In genomic region chr1:27539901-27540861, GRCh38 we compare ENCODE assay signal across 10 cellular contexts. TPM values are rescaled to one million over a fixed set of nuclear protein-coding genes. Genes with fewer than 3 reads are reported as not detected.
A peak's percentile ranks its signal among the peaks of the same experiment; 100 is the strongest.
DNase-seq lines count a peak whose midpoint lies in the region; TF ChIP-seq lines count a peak whose summit lies in the region.
"Had no signal": no experiment of that assay in that cellular context is flagged by ENCODE, and none has a peak within 500 bp of the region (broad histone marks: within the 10 kb centered on the region; RNA-seq: fewer than 3 reads in every experiment).

No MANE protein-coding gene starts in this region.

- peaks cover 7% of the 10 kb centered on the region for H4K20me1 ChIP-seq in osteoblast (ENCODE audit: insufficient read depth, low read length)

- H3K9ac ChIP-seq in endodermal cell (ENCODE audit: extremely low read depth, low read length, poor library complexity, severe bottlenecking) = no peak overlapping the region

- no peak for TF ChIP-seq CTCF in Calu3 (IDR thresholded peaks at IDR 0.05; ENCODE audit: unreplicated experiment)
- TF ChIP-seq CTCF in endodermal cell (conservative IDR thresholded peaks at IDR 0.05) = no peak
- no peak for TF ChIP-seq CTCF in osteoblast (IDR thresholded peaks at IDR 0.05; ENCODE audit: extremely low read depth, low read depth, low read length)

- H3K36me3 Mint-ChIP-seq in Calu3 (ENCODE audit: insufficient read depth, unreplicated experiment) (peaks cover 35% of the 10 kb centered on the region), endodermal cell (ENCODE audit: low read depth) (peaks cover 25% of the 10 kb centered on the region)
- H3K36me3 Mint-ChIP-seq in activated T-helper 1 cell treated with anti-CD3 and anti-CD28 coated beads, Interleukin-12 subunit alpha, Interleukin-12 subunit beta, Interleukin-2, Interleukin-4 antibody, amounts not matched to agents 30 ng/mL and 10 ng/mL and 1 ng/mL, durations not matched to agents 14 hours and 24 hours and 36 hours (ENCODE audit: low read depth) = peaks cover 18% of the 10 kb centered on the region

- no peak overlapping the region for H3K4me3 ChIP-seq in endodermal cell (ENCODE audit: low read length)
- no peak overlapping the region for H3K4me3 ChIP-seq in osteoblast (ENCODE audit: insufficient read depth, low read length)

- H3K4me2 ChIP-seq in osteoblast (ENCODE audit: insufficient read depth, low read length) = peak overlapping the region; percentile 54

- H3K27me3 Mint-ChIP-seq in Calu3 (ENCODE audit: unreplicated experiment) = no peaks in the 10 kb centered on the region
- no peaks in the 10 kb centered on the region for H3K27me3 Mint-ChIP-seq in endodermal cell (ENCODE audit: insufficient read depth)
- H3K27me3 Mint-ChIP-seq in activated T-helper 1 cell treated with anti-CD3 and anti-CD28 coated beads, Interleukin-12 subunit alpha, Interleukin-12 subunit beta, Interleukin-2, Interleukin-4 antibody, amounts not matched to agents 30 ng/mL and 10 ng/mL and 1 ng/mL, durations not matched to agents 14 hours and 24 hours and 36 hours (ENCODE audit: insufficient read depth) = no peaks in the 10 kb centered on the region

- H3K27ac ChIP-seq in endodermal cell (ENCODE audit: low read depth, low read length) (no peak overlapping the region), osteoblast (ENCODE audit: low read depth, low read length) (peak overlapping the region; percentile 94)

- no TSS peak for BruUV-seq in Calu3 (replicated peaks; lab: Mats Ljungman, UMichigan)

- H3K9me3 Mint-ChIP-seq in Calu3 (ENCODE audit: low read depth, unreplicated experiment) (no peaks in the 10 kb centered on the region), endodermal cell (no peaks in the 10 kb centered on the region)
- no peaks in the 10 kb centered on the region for H3K9me3 Mint-ChIP-seq in activated T-helper 1 cell treated with anti-CD3 and anti-CD28 coated beads, Interleukin-12 subunit alpha, Interleukin-12 subunit beta, Interleukin-2, Interleukin-4 antibody, amounts not matched to agents 30 ng/mL and 10 ng/mL and 1 ng/mL, durations not matched to agents 14 hours and 24 hours and 36 hours

- H2AFZ ChIP-seq in osteoblast (ENCODE audit: low read length) = no peak overlapping the region

- H3K27me3 ChIP-seq in endodermal cell (ENCODE audit: control insufficient read depth, insufficient read depth, low read length, poor library complexity, severe bottlenecking) (no peaks in the 10 kb centered on the region), osteoblast (ENCODE audit: insufficient read depth, low read length) (no peaks in the 10 kb centered on the region)

- H3K4me3 Mint-ChIP-seq in Calu3 (ENCODE audit: low read depth, unreplicated experiment) (peak overlapping the region; percentile 4), endodermal cell (no peak overlapping the region)
- H3K4me3 Mint-ChIP-seq in activated T-helper 1 cell treated with anti-CD3 and anti-CD28 coated beads, Interleukin-12 subunit alpha, Interleukin-12 subunit beta, Interleukin-2, Interleukin-4 antibody, amounts not matched to agents 30 ng/mL and 10 ng/mL and 1 ng/mL, durations not matched to agents 14 hours and 24 hours and 36 hours = no peak overlapping the region

- 87 to 88% methylated on average over 7 to 9 of the region's 9 CpGs for WGBS in endodermal cell (ENCODE audit: insufficient coverage in 1 of 2, insufficient read length in 1 of 2), 2 experiments

- peak overlapping the region; percentile 86 for H3K27ac Mint-ChIP-seq in Calu3 (ENCODE audit: unreplicated experiment)
- H3K27ac Mint-ChIP-seq in endodermal cell = peak overlapping the region; percentile 74
- H3K27ac Mint-ChIP-seq in activated T-helper 1 cell treated with anti-CD3 and anti-CD28 coated beads, Interleukin-12 subunit alpha, Interleukin-12 subunit beta, Interleukin-2, Interleukin-4 antibody, amounts not matched to agents 30 ng/mL and 10 ng/mL and 1 ng/mL, durations not matched to agents 14 hours and 24 hours and 36 hours = no peak overlapping the region

- peaks cover 59% of the 10 kb centered on the region for H3K79me2 ChIP-seq in osteoblast (ENCODE audit: insufficient read depth, low read length)

- H3K4me1 ChIP-seq in endodermal cell (ENCODE audit: control insufficient read depth, insufficient read depth, low read length) (peaks cover 32% of the 10 kb centered on the region), osteoblast (ENCODE audit: insufficient read depth, low read length) (peaks cover 67% of the 10 kb centered on the region)

- intact Hi-C loops in Calu3 (cut with micrococcal nuclease; ENCODE audit: unreplicated experiment) = no loop called here
- intact Hi-C loops in activated T-helper 1 cell treated with anti-CD3 and anti-CD28 coated beads, Interleukin-12 subunit alpha, Interleukin-12 subunit beta, Interleukin-2, Interleukin-4 antibody, amounts not matched to agents 30 ng/mL and 10 ng/mL and 1 ng/mL, durations not matched to agents 14 hours and 24 hours and 36 hours (cut with micrococcal nuclease) = no loop called here

- CTCF ChIA-PET in Calu3 (lab: Charles Lee) = interaction anchor here (1.2 to 1.6 kb wide), 2 partner anchors 17 to 50 kb away, joined by 3 to 4 read pairs; partner anchors contain the start of gene WASF2

- H3K4me1 Mint-ChIP-seq in Calu3 (ENCODE audit: low read depth, unreplicated experiment) = peaks cover 48% of the 10 kb centered on the region
- H3K4me1 Mint-ChIP-seq in endodermal cell = peaks cover 50% of the 10 kb centered on the region
- peaks cover 5% of the 10 kb centered on the region for H3K4me1 Mint-ChIP-seq in activated T-helper 1 cell treated with anti-CD3 and anti-CD28 coated beads, Interleukin-12 subunit alpha, Interleukin-12 subunit beta, Interleukin-2, Interleukin-4 antibody, amounts not matched to agents 30 ng/mL and 10 ng/mL and 1 ng/mL, durations not matched to agents 14 hours and 24 hours and 36 hours (ENCODE audit: low read depth)

- no peaks in the 10 kb centered on the region for H3K9me3 ChIP-seq in endodermal cell (ENCODE audit: control insufficient read depth, low read length)
- H3K9me3 ChIP-seq in osteoblast (ENCODE audit: low read depth, low read length) = no peaks in the 10 kb centered on the region

- DNase-seq in Calu3 = peak; percentile 57
- peak; percentile 66 for DNase-seq in LoVo (ENCODE audit: low spot score)
- no peak for DNase-seq in endodermal cell
- peak; percentile 97 for DNase-seq in osteoblast (ENCODE audit: insufficient read length, low spot score, missing footprints)
- DNase-seq in NCI-H1105 treated with DMSO at 0.1 percent for 48 hours (lab: John Stamatoyannopoulos, UW) = no peak
- no peak for DNase-seq in NCI-H446 (lab: John Stamatoyannopoulos, UW)
- no peak for DNase-seq in activated T-helper 1 cell treated with anti-CD3 and anti-CD28 coated beads, Interleukin-12 subunit alpha, Interleukin-12 subunit beta, Interleukin-2, Interleukin-4 antibody, amounts not matched to agents 30 ng/mL and 10 ng/mL and 1 ng/mL, durations not matched to agents 14 hours and 24 hours and 36 hours (ENCODE audit: low spot score)
- no peak for DNase-seq in activated CD4-positive, alpha-beta T cell treated with anti-CD3 and anti-CD28 coated beads, Interleukin-2, amount 50 U/mL, for 48 hours
- DNase-seq: kidney; stimulated activated naive CD4-positive, alpha-beta T cell treated with Interleukin-2 at 50 U/mL for 16 hours had no signal

- peaks cover 3% of the 10 kb centered on the region for H3K36me3 ChIP-seq in endodermal cell (ENCODE audit: control insufficient read depth, insufficient read depth, low read length)
- peaks cover 5% of the 10 kb centered on the region for H3K36me3 ChIP-seq in osteoblast (ENCODE audit: insufficient read depth, low read length)

RNA-seq across cellular contexts. Expression of gene WASF2, which starts 50.2 kb away (rescaled TPM):
- total RNA-seq in Calu3 (2022) (79.5 and 84.2 TPM in 2 replicates), endodermal cell (10 to 100 TPM; 90.0 to 98.8 TPM), osteoblast (24.5 and 24.6 TPM in 2 replicates)
- polyA plus RNA-seq in endodermal cell (2013, experiment 1 of 2) = 67.7 TPM
- polyA plus RNA-seq in endodermal cell (2013, experiment 2 of 2) = 64.0 TPM
- 108 and 109 TPM in 2 replicates for total RNA-seq in activated T-helper 1 cell treated with anti-CD3 and anti-CD28 coated beads, Interleukin-12 subunit alpha, Interleukin-12 subunit beta, Interleukin-2, Interleukin-4 antibody, amounts not matched to agents 30 ng/mL and 10 ng/mL and 1 ng/mL, durations not matched to agents 14 hours and 24 hours and 36 hours

Comparison
In these comparisons a context has a peak if more than half of its experiments do, and no peak if none do; other contexts are left out.
1. DNase-seq: peak in Calu3 (single experiment), LoVo (single experiment) and osteoblast (single experiment); none in endodermal cell (single experiment), NCI-H1105 treated with DMSO at 0.1 percent for 48 hours (single experiment), NCI-H446 (0 of 2), activated T-helper 1 cell treated with anti-CD3 and anti-CD28 coated beads, Interleukin-12 subunit alpha, Interleukin-12 subunit beta, Interleukin-2, Interleukin-4 antibody, amounts not matched to agents 30 ng/mL and 10 ng/mL and 1 ng/mL, durations not matched to agents 14 hours and 24 hours and 36 hours (single experiment) and activated CD4-positive, alpha-beta T cell treated with anti-CD3 and anti-CD28 coated beads, Interleukin-2, amount 50 U/mL, for 48 hours (0 of 2).